ENCODE assay signal across 8 cellular contexts in the genomic region with DNA sequence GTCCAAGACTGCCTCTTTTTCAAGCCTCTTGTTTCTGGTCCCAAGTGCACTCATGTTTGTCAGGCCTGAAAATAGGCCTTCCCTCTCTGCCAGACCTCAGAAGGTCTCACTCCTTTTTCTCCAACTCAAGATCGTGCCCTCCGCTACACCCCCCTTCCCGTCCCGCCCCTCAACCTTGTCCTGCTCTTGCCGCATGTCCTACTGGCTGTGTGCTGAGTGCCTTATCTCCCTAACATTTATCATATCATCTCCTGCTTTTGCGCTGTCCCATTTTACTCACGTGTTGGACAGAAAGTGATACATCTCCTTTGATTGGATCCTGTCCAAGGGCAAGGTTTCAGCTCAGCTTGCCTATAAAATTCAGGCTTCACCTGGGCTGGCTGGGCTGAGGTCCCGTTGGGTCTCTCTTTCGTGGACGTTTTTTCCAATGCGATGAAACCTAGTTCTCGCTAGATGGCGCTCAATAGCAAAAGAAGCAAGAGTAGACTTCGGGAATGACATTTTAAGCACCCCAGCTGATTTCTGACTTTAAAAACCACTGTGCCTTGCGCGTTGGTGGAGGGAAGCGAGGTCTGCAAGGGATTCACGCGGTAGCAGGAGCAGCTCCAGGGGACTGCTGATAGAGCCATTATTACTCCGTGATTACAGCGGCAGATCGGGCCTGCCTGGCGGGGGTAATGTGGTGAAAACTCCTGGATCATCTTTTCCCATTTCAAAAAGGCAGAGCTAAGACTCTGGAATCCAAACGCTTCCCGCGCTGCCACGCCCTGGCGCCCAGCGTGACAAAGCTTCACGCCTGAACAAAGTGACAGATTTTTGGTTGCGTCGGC.
DNase-seq lines count a peak whose midpoint lies in the region; ATAC-seq, FAIRE-seq and TF ChIP-seq lines count a peak whose summit lies in the region.

No MANE protein-coding gene starts in this region.

- peak overlapping the region; percentile 66 for H2AFZ ChIP-seq in neural progenitor cell (replicated peaks)

- peaks cover 7% of the 10 kb centered on the region for H3K27me3 ChIP-seq in neural progenitor cell

- H3K79me2 ChIP-seq in neural progenitor cell (ENCODE audit: low read depth): no peaks in the 10 kb centered on the region

- H3K27ac ChIP-seq in neural progenitor cell: no peak overlapping the region

- no peaks in the 10 kb centered on the region for H3K36me3 Mint-ChIP-seq in neural progenitor cell

- peaks cover 7% of the 10 kb centered on the region for H3F3A ChIP-seq in neural progenitor cell (ENCODE audit: low read depth)

- H3K4me3 ChIP-seq in neural progenitor cell: peak overlapping the region; percentile 44

- H3K9me3 ChIP-seq in neural progenitor cell (ENCODE audit: low read depth): no peaks in the 10 kb centered on the region

- peaks cover 18% of the 10 kb centered on the region for H3K4me1 ChIP-seq in neural progenitor cell

- peak; percentile 58 for DNase-seq in DMS114 treated with DMSO at 0.1 percent for 48 hours (lab: John Stamatoyannopoulos, UW; ENCODE audit: unreplicated experiment)
- peak; percentile 56 to 78 for DNase-seq in NCI-H524 (lab: John Stamatoyannopoulos, UW)
- DNase-seq in activated T-cell treated with anti-CD3 and anti-CD28 coated beads, Interleukin-2, amount 50 U/mL, for 1 hour: peak; percentile 21
- peak; percentile 58 to 71 for DNase-seq in frontal cortex (ENCODE audit: low spot score in 2 of 2)
- peak; percentile 88 for DNase-seq in neural progenitor cell (ENCODE audit: low spot score)

- H3K27me3 Mint-ChIP-seq in neural progenitor cell (ENCODE audit: insufficient read depth, low read depth): peaks cover 10% of the 10 kb centered on the region

- ATAC-seq in GM19397 (IDR thresholded peaks at IDR 0.05; ENCODE audit: unreplicated experiment) (peak; percentile 84), HG03442 (IDR thresholded peaks at IDR 0.05; ENCODE audit: unreplicated experiment) (peak; percentile 59), HG03108 (IDR thresholded peaks at IDR 0.05; ENCODE audit: unreplicated experiment) (no peak)

- H3K9ac ChIP-seq in neural progenitor cell: no peak overlapping the region

- H3K4me3 Mint-ChIP-seq in neural progenitor cell: peak overlapping the region; percentile 83

- H3K9me3 Mint-ChIP-seq in neural progenitor cell: peaks cover 1% of the 10 kb centered on the region

- peak; percentile 89 for TF ChIP-seq CTCF in neural progenitor cell (IDR thresholded peaks at IDR 0.05)

- H3K27ac Mint-ChIP-seq in neural progenitor cell: peak overlapping the region; percentile 36

- no peaks in the 10 kb centered on the region for H3K36me3 ChIP-seq in neural progenitor cell

- no peaks in the 10 kb centered on the region for H4K20me1 ChIP-seq in neural progenitor cell (ENCODE audit: low read depth)

- FAIRE-seq in frontal cortex (lab: Jason Lieb, UNC): no peak

- peak overlapping the region; percentile 73 for H3K4me2 ChIP-seq in neural progenitor cell

- H3K4me1 Mint-ChIP-seq in neural progenitor cell: peaks cover 33% of the 10 kb centered on the region

Comparison
In these comparisons a context has a peak if more than half of its experiments do, and no peak if none do; other contexts are left out.
1. DNase-seq: peak in every context shown above with its lines; median percentile 88 in neural progenitor cell; 67 in NCI-H524; 64 in frontal cortex; 58 in DMS114 treated with DMSO at 0.1 percent for 48 hours; 21 in activated T-cell treated with anti-CD3 and anti-CD28 coated beads, Interleukin-2, amount 50 U/mL, for 1 hour.